ENCODE assay signal across 1 cellular context in genomic region chr17:35243459-35244204, GRCh38.
TF ChIP-seq lines count a peak whose summit lies in the region.

No MANE protein-coding gene starts in this region.

TF ChIP-seq in SK-N-SH treated with all-trans-retinoic acid at 6 μM for 48 hours, 23 proteins besides CTCF, POLR2A, EP300 and RAD21 (continued from another document):
- TF ChIP-seq ZNF565 (CRISPR knock-in tag; conservative IDR thresholded peaks at IDR 0.05; ENCODE audit: low read depth) (no peak), POU6F1 (CRISPR knock-in tag; IDR thresholded peaks at IDR 0.05; ENCODE audit: borderline replicate concordance, low read depth) (no peak), CREB5 (CRISPR knock-in tag; IDR thresholded peaks at IDR 0.05; ENCODE audit: low read depth) (no peak), ARNTL (CRISPR knock-in tag; IDR thresholded peaks at IDR 0.05; ENCODE audit: borderline replicate concordance, low read depth) (no peak)
